2 cellular contexts compared by ENCODE assay signal in genomic region chr19:23686622-23687423, GRCh38.
A peak's percentile ranks its signal among the peaks of the same experiment; 100 is the strongest.
TF ChIP-seq lines count a peak whose summit lies in the region.

ZNF675 (minus strand) TSS chr19:23687212; CDS start chr19:23687033, 179 bp downstream.

TF ChIP-seq in HEK293, 187 proteins besides CTCF, POLR2A, EP300 and RAD21 (continued from another document):
- TF ChIP-seq HIC1 (tag by site-specific recombination; IDR thresholded peaks at IDR 0.05) (0 out of 2 replicates have a peak, but pooled peaks have one; percentile 14), ZBTB26 (tag by site-specific recombination; optimal IDR thresholded peaks at IDR 0.05) (peak; percentile 12), ZNF530 (tag by site-specific recombination; IDR thresholded peaks at IDR 0.05; ENCODE audit: low read depth) (no peak), ZNF335 (tag by site-specific recombination; conservative IDR thresholded peaks at IDR 0.05) (peak; percentile 47; the same call in 1 of the 2 replicates), ZSCAN30 (tag by site-specific recombination; IDR thresholded peaks at IDR 0.05) (0 out of 2 replicates have a peak, but pooled peaks have one; percentile 29), BCL6B (tag by site-specific recombination; IDR thresholded peaks at IDR 0.05) (no peak), ZNF629 (tag by site-specific recombination; IDR thresholded peaks at IDR 0.05) (0 out of 2 replicates have a peak, but pooled peaks have one; percentile 2), ZNF184 (tag by site-specific recombination; IDR thresholded peaks at IDR 0.05) (no peak), TCF7L2 (IDR thresholded peaks at IDR 0.05; ENCODE audit: borderline replicate concordance, low read depth, low read length) (peak; percentile 85), ZSCAN4 (tag by site-specific recombination; IDR thresholded peaks at IDR 0.05) (0 out of 2 replicates have a peak, but pooled peaks have one; percentile 10), ZBTB10 (tag by site-specific recombination; IDR thresholded peaks at IDR 0.05) (peak; percentile 40; the same call in 1 of the 2 replicates), SP2 (tag by site-specific recombination; IDR thresholded peaks at IDR 0.05) (peak; percentile 40; the same call in 1 of the 2 replicates)

TF ChIP-seq in SK-N-SH, 30 proteins besides CTCF, POLR2A, EP300 and RAD21 (continued from another document):
- TF ChIP-seq REST (IDR thresholded peaks at IDR 0.05; ENCODE audit: low read depth, low read length), result no peak
- no peak for TF ChIP-seq RXRA (IDR thresholded peaks at IDR 0.05; ENCODE audit: borderline replicate concordance, low read depth)
- TF ChIP-seq GABPA (IDR thresholded peaks at IDR 0.05; ENCODE audit: low read depth), result no peak
- peak; percentile 85 for TF ChIP-seq PBX3 (IDR thresholded peaks at IDR 0.05)
- no peak for TF ChIP-seq RFX5 (IDR thresholded peaks at IDR 0.05; ENCODE audit: low read length)
- no peak for TF ChIP-seq NRF1 (IDR thresholded peaks at IDR 0.05; ENCODE audit: low read depth, low read length)
- TF ChIP-seq USF2 (IDR thresholded peaks at IDR 0.05; ENCODE audit: borderline replicate concordance, low read depth, low read length), result no peak
- no peak for TF ChIP-seq FOXJ3 (CRISPR knock-in tag; IDR thresholded peaks at IDR 0.05)
- no peak for TF ChIP-seq GATA2 (CRISPR knock-in tag; IDR thresholded peaks at IDR 0.05)
- TF ChIP-seq MXI1 (IDR thresholded peaks at IDR 0.05; ENCODE audit: low read depth, low read length), result peak; percentile 79
- TF ChIP-seq SIN3A (IDR thresholded peaks at IDR 0.05; ENCODE audit: borderline replicate concordance, low read depth, low read length), result peak; percentile 90
- no peak for TF ChIP-seq RCOR1 (IDR thresholded peaks at IDR 0.05; ENCODE audit: low read length)
- no peak for TF ChIP-seq SMC3 (IDR thresholded peaks at IDR 0.05; ENCODE audit: low read depth, low read length)
- TF ChIP-seq POLR2AphosphoS5 (IDR thresholded peaks at IDR 0.05; ENCODE audit: low read depth, low read length), result peak; percentile 72
- TF ChIP-seq NFIC (IDR thresholded peaks at IDR 0.05; ENCODE audit: borderline replicate concordance), result no peak
